In the genomic region with DNA sequence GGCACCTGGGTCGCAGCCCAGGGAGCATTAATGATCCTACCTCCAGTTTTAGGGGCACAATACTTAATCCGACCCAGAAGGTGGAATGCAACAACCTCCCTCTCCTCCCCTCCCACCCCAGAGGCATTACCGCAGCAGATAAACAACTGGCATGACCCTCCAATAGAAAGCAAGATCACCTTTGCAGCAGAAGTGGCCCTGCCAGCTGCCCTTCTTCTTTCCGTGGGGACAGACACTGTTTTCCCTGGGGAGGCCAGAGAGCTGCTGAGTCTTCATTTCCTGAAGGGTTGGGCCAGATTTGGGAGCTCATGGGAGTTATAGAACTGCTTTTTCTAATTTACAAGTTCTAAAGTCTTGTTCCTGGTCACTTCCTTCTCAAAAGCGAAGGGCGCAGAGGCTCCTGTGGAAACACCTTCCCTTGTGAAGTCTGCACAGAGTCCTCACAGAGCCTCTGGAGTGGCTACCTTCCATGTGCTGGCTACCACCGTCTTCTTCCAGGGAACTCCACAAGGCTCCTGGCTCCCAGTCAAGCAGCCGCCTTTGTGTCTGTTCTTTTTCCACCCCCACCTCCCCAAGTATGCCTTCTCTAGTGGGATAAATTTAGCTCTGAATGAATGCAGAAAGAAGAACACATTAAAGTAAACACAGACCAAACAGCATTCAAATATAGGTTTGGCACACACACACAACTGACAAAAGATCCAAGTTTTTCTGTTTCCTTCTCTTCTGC, we compare ENCODE assay signal across 16 cellular contexts. TPM values are rescaled to one million over a fixed set of nuclear protein-coding genes. Genes with fewer than 3 reads are reported as not detected.
DNase-seq lines count a peak whose midpoint lies in the region; ATAC-seq, FAIRE-seq and TF ChIP-seq lines count a peak whose summit lies in the region.
"Had no signal": no experiment of that assay in that cellular context is flagged by ENCODE, and none has a peak within 500 bp of the region (broad histone marks: within the 10 kb centered on the region; RNA-seq: fewer than 3 reads in every experiment).

No MANE protein-coding gene starts in this region.

- 42% methylated on average over 8 of the region's 8 CpGs for WGBS in HepG2 (ENCODE audit: low lambda C conversion rate)

- TF ChIP-seq POLR2A in HepG2 (IDR thresholded peaks at IDR 0.05; ENCODE audit: insufficient read depth in 1 of 2, low read depth in 2 of 2, low read length in 2 of 2) = no peak

- H3K79me2 ChIP-seq in GM23338 (replicated peaks; ENCODE audit: insufficient read depth) = no peaks in the 10 kb centered on the region
- H3K79me2 ChIP-seq in HepG2 (ENCODE audit: insufficient read depth, low read length) = no peaks in the 10 kb centered on the region

- H3F3A ChIP-seq in GM23338 (replicated peaks; ENCODE audit: low read depth) = no peaks in the 10 kb centered on the region

- H3K4me1 Mint-ChIP-seq in GM23338 = peaks cover 43% of the 10 kb centered on the region
- no peaks in the 10 kb centered on the region for H3K4me1 Mint-ChIP-seq in activated T-cell treated with anti-CD3 and anti-CD28 coated beads, Interleukin-2, amount 50 U/mL, for 72 hours (ENCODE audit: low read depth)
- H3K4me1 Mint-ChIP-seq: CD8-positive, alpha-beta memory T cell had no signal

- H3K36me3 ChIP-seq in GM23338 (ENCODE audit: insufficient read depth) (no peaks in the 10 kb centered on the region), RWPE2 (ENCODE audit: low read depth) (no peaks in the 10 kb centered on the region), cardiac muscle cell (peaks cover 6% of the 10 kb centered on the region), HepG2 (replicated peaks in 1 of 2; ENCODE audit: control insufficient read depth in 1 of 2, insufficient read depth in 2 of 2, low read length in 2 of 2) (no peaks in the 10 kb centered on the region)
- H3K36me3 ChIP-seq: Peyer's patch had no signal

- intact Hi-C loops in HepG2 (cut with micrococcal nuclease; ENCODE audit: unreplicated experiment) = no loop called here

- H3K4me2 ChIP-seq in GM23338 (0 out of 2 replicates have a peak overlapping the region, but pooled peaks have one; percentile 1), HepG2 (ENCODE audit: low read depth, low read length) (no peak overlapping the region)

- ATAC-seq in GM23338 (no peak), RWPE2 (ENCODE audit: low read depth) (no peak), omental fat pad (ENCODE audit: low FRiP score) (peak; percentile 28), HG03457 (IDR thresholded peaks at IDR 0.05; ENCODE audit: unreplicated experiment) (no peak), HepG2 (no peak)
- no peak for ATAC-seq in activated T-cell treated with anti-CD3 and anti-CD28 coated beads, Interleukin-2, amount 50 U/mL, for 72 hours (replicated peaks in 1 of 2)
- ATAC-seq: mucosa of descending colon had no signal

- TF ChIP-seq RAD21 in HepG2 (CRISPR knock-in tag; IDR thresholded peaks at IDR 0.05) = no peak

- DNase-seq in GM23338 (ENCODE audit: low spot score) = no peak
- no peak for DNase-seq in RWPE2 (ENCODE audit: low spot score)
- peak; percentile 59 to 78 for DNase-seq in cardiac muscle cell (ENCODE audit: low read depth in 1 of 2, low spot score in 1 of 2)
- no peak for DNase-seq in omental fat pad (ENCODE audit: low spot score)
- no peak for DNase-seq in activated T-cell treated with anti-CD3 and anti-CD28 coated beads, Interleukin-2, amount 50 U/mL, for 72 hours
- DNase-seq in HepG2 (ENCODE audit: low spot score) = no peak
- DNase-seq: activated naive CD4-positive, alpha-beta T cell treated with Interleukin-2 at 50 U/mL for 16 hours; CD8-positive, alpha-beta memory T cell; cerebellar nuclear complex; KBM-7; mucosa of descending colon; Peyer's patch had no signal

- no peak for FAIRE-seq in HepG2 (lab: Jason Lieb, UNC)
- FAIRE-seq: TTC549 had no signal

- H3K4me3 ChIP-seq in GM23338 (no peak overlapping the region), RWPE2 (ENCODE audit: severe bottlenecking) (no peak overlapping the region), cardiac muscle cell (peak overlapping the region; percentile 38), HepG2 (replicated peaks in 1 of 3; ENCODE audit: insufficient read depth in 1 of 3, low read depth in 2 of 3, low read length in 3 of 3) (no peak overlapping the region)
- H3K4me3 ChIP-seq: mucosa of descending colon, Peyer's patch had no signal

- peaks cover 7% of the 10 kb centered on the region for H3K27me3 Mint-ChIP-seq in GM23338 (ENCODE audit: insufficient read depth, low read depth, poor library complexity)
- peaks cover 33% of the 10 kb centered on the region for H3K27me3 Mint-ChIP-seq in activated T-cell treated with anti-CD3 and anti-CD28 coated beads, Interleukin-2, amount 50 U/mL, for 72 hours (ENCODE audit: low read depth)

- H3K9me3 ChIP-seq in RWPE2 (ENCODE audit: severe bottlenecking) = no peaks in the 10 kb centered on the region
- no peaks in the 10 kb centered on the region for H3K9me3 ChIP-seq in cardiac muscle cell (ENCODE audit: low read depth)
- no peaks in the 10 kb centered on the region for H3K9me3 ChIP-seq in HepG2 (ENCODE audit: low read length)
- H3K9me3 ChIP-seq: mucosa of descending colon, Peyer's patch had no signal

- TF ChIP-seq EP300 in HepG2 (IDR thresholded peaks at IDR 0.05; ENCODE audit: low read depth in 2 of 2, low read length in 2 of 2) (no peak), HepG2 (CRISPR knock-in tag; IDR thresholded peaks at IDR 0.05; ENCODE audit: borderline replicate concordance) (no peak)

- BruUV-seq in HepG2 (replicated peaks; lab: Mats Ljungman, UMichigan) = no TSS peak

- H3K27ac Mint-ChIP-seq in GM23338 = 0 out of 2 replicates have a peak overlapping the region, but pooled peaks have one; percentile 34
- no peak overlapping the region for H3K27ac Mint-ChIP-seq in activated T-cell treated with anti-CD3 and anti-CD28 coated beads, Interleukin-2, amount 50 U/mL, for 72 hours
- H3K27ac Mint-ChIP-seq: CD8-positive, alpha-beta memory T cell; stimulated activated naive CD8-positive, alpha-beta T cell treated with anti-CD3 and anti-CD28 coated beads, Interleukin-15, Interleukin-2, amounts not matched to agents 100 ng/mL and 50 ng/mL, for 24 hours had no signal

- H3K27ac ChIP-seq in GM23338 (ENCODE audit: low read depth) = no peak overlapping the region
- H3K27ac ChIP-seq in RWPE2 (ENCODE audit: poor library complexity, severe bottlenecking) = peak overlapping the region; percentile 35
- peak overlapping the region; percentile 100 for H3K27ac ChIP-seq in cardiac muscle cell
- no peak overlapping the region for H3K27ac ChIP-seq in HepG2 (ENCODE audit: extremely low read length, insufficient read depth, low read length)
- H3K27ac ChIP-seq: Peyer's patch had no signal

- H3K27me3 ChIP-seq in GM23338 (ENCODE audit: insufficient read depth) = no peaks in the 10 kb centered on the region
- H3K27me3 ChIP-seq in RWPE2 (ENCODE audit: insufficient read depth, poor library complexity, severe bottlenecking) = no peaks in the 10 kb centered on the region
- no peaks in the 10 kb centered on the region for H3K27me3 ChIP-seq in cardiac muscle cell
- peaks cover 0 to 3% of the 10 kb centered on the region in 2 experiments; a peak in 2 of 5 replicates for H3K27me3 ChIP-seq in HepG2 (ENCODE audit: control insufficient read depth in 1 of 2, insufficient read depth in 2 of 2, low read length in 2 of 2)
- H3K27me3 ChIP-seq: Peyer's patch had no signal

- no peak for TF ChIP-seq CTCF in GM23338 (conservative IDR thresholded peaks at IDR 0.05; ENCODE audit: low read depth in 2 of 2)
- no peak for TF ChIP-seq CTCF in RWPE2 (IDR thresholded peaks at IDR 0.05; ENCODE audit: poor library complexity, severe bottlenecking)
- TF ChIP-seq CTCF in cardiac muscle cell (IDR thresholded peaks at IDR 0.05; ENCODE audit: low read depth, low read length) = no peak
- TF ChIP-seq CTCF in omental fat pad (IDR thresholded peaks at IDR 0.05) = no peak
- TF ChIP-seq CTCF in HepG2 (CRISPR knock-in tag; IDR thresholded peaks at IDR 0.05) = no peak

- CTCF ChIA-PET in HepG2 (lab: Yijun Ruan, JAX; ENCODE audit: low intra/inter-chr PET ratio, low total read pairs) = no interaction called here

- H4K20me1 ChIP-seq in GM23338 (replicated peaks; ENCODE audit: insufficient read depth) (no peaks in the 10 kb centered on the region), HepG2 (ENCODE audit: insufficient read depth, low read length) (no peaks in the 10 kb centered on the region)

- peak overlapping the region; percentile 61; the same call in 1 of the 2 replicates for H2AFZ ChIP-seq in GM23338
- no peak overlapping the region for H2AFZ ChIP-seq in HepG2 (ENCODE audit: low read length)

- in situ Hi-C loops in HepG2 (cut with HindIII; ENCODE audit: extremely low pct_ligation_motif_present, low pct_unique_long_range_greater_than_20kb) = no loop called here

- no peak overlapping the region for H3K4me3 Mint-ChIP-seq in GM23338
- no peak overlapping the region for H3K4me3 Mint-ChIP-seq in activated T-cell treated with anti-CD3 and anti-CD28 coated beads, Interleukin-2, amount 50 U/mL, for 72 hours
- H3K4me3 Mint-ChIP-seq: CD8-positive, alpha-beta memory T cell; stimulated activated naive CD8-positive, alpha-beta T cell treated with anti-CD3 and anti-CD28 coated beads, Interleukin-15, Interleukin-2, amounts not matched to agents 100 ng/mL and 50 ng/mL, for 24 hours had no signal

- POLR2A ChIA-PET in HepG2 (lab: Yijun Ruan, JAX) = no interaction called here

- H3K4me1 ChIP-seq in GM23338 (ENCODE audit: insufficient read depth) (peaks cover 27% of the 10 kb centered on the region), RWPE2 (ENCODE audit: insufficient read depth, poor library complexity, severe bottlenecking) (peaks cover 23% of the 10 kb centered on the region), cardiac muscle cell (ENCODE audit: low read depth) (peaks cover 56% of the 10 kb centered on the region), HepG2 (ENCODE audit: insufficient read depth, low read length) (no peaks in the 10 kb centered on the region)
- H3K4me1 ChIP-seq: Peyer's patch had no signal

- peaks cover 14% of the 10 kb centered on the region for H3K9me2 ChIP-seq in GM23338 (ENCODE audit: insufficient read depth)

- H3K9me3 Mint-ChIP-seq in GM23338 = no peaks in the 10 kb centered on the region
- H3K9me3 Mint-ChIP-seq in activated T-cell treated with anti-CD3 and anti-CD28 coated beads, Interleukin-2, amount 50 U/mL, for 72 hours = peaks cover 0 to 2% of the 10 kb centered on the region in 2 donors
- H3K9me3 Mint-ChIP-seq: stimulated activated naive CD8-positive, alpha-beta T cell treated with anti-CD3 and anti-CD28 coated beads, Interleukin-15, Interleukin-2, amounts not matched to agents 100 ng/mL and 50 ng/mL, for 24 hours had no signal

- no peaks in the 10 kb centered on the region for H3K36me3 Mint-ChIP-seq in GM23338 (ENCODE audit: low read depth)
- H3K36me3 Mint-ChIP-seq in activated T-cell treated with anti-CD3 and anti-CD28 coated beads, Interleukin-2, amount 50 U/mL, for 72 hours (ENCODE audit: insufficient read depth in 2 of 2) = no peaks in the 10 kb centered on the region
- H3K36me3 Mint-ChIP-seq: CD8-positive, alpha-beta memory T cell had no signal

- H3K9ac ChIP-seq in HepG2 (ENCODE audit: insufficient read depth, low read depth, low read length) = no peak overlapping the region

RNA-seq across cellular contexts. Expression of a gene that starts 8.0 kb away (rescaled TPM):
- total RNA-seq in GM23338 (2014; rRNA removed; shearing (Covaris generic)) = 7.9 and 8.3 TPM in 2 replicates
- 2.5 and 3.3 TPM in 2 replicates for polyA plus RNA-seq in GM23338 (2016; fragmentation: Nextera tagmentation; extraction: Ambion mirVana)
- total RNA-seq in cardiac muscle cell = 94.7 and 121 TPM in 2 replicates
- 55.1 and 71.7 TPM in 2 replicates for polyA plus RNA-seq in cardiac muscle cell
- 10 to 100 TPM; 11.5 to 38.4 (median 24.2) TPM for total RNA-seq in omental fat pad
- total RNA-seq in activated T-cell treated with anti-CD3 and anti-CD28 coated beads, Interleukin-2, amount 50 U/mL, for 72 hours = under 1 TPM; 0.05 to 0.30 TPM
- 1.5 and 1.8 TPM in 2 replicates for total RNA-seq in HepG2 (2016; rRNA removed; fragmentation: Illumina TruSeq; extraction: Trizol)
- total RNA-seq in HepG2 (2016; cell fraction: cytosol; rRNA removed; fragmentation: Illumina TruSeq; extraction: Trizol; ENCODE audit: low read depth) = 0.18 TPM in 1 of 2 replicates, not detected in the other
- total RNA-seq in HepG2 (2016; cell fraction: insoluble cytoplasmic fraction; rRNA removed; fragmentation: Illumina TruSeq; extraction: Trizol) = 1.1 and 1.7 TPM in 2 replicates
- total RNA-seq in HepG2 (2016; cell fraction: membrane; rRNA removed; fragmentation: Illumina TruSeq; extraction: Trizol) = 0.56 and 1.2 TPM in 2 replicates
- total RNA-seq in HepG2 (2016; cell fraction: nucleus; rRNA removed; fragmentation: Illumina TruSeq; extraction: Trizol) = 0.34 and 0.87 TPM in 2 replicates
- 0.14 and 0.25 TPM in 2 replicates for polyA plus RNA-seq in HepG2 (2011; rRNA removed)
- 0.11 and 0.24 TPM in 2 replicates for polyA plus RNA-seq in HepG2 (2011; cell fraction: cytosol; rRNA removed)
- 0.16 and 0.31 TPM in 2 replicates for polyA plus RNA-seq in HepG2 (2011; cell fraction: nucleus; rRNA removed)
- 0.63 and 0.75 TPM in 2 replicates for polyA plus RNA-seq in HepG2 (2012)
- polyA plus RNA-seq in HepG2 (2016; cell fraction: cytosol; fragmentation: Illumina TruSeq; extraction: Trizol; ENCODE audit: low read depth) = not detected in 2 replicates
- polyA plus RNA-seq in HepG2 (2016; cell fraction: insoluble cytoplasmic fraction; fragmentation: Illumina TruSeq; extraction: Trizol; ENCODE audit: low read depth) = 0.19 TPM in 1 of 2 replicates, not detected in the other
- not detected in 2 replicates for polyA plus RNA-seq in HepG2 (2016; cell fraction: membrane; fragmentation: Illumina TruSeq; extraction: Trizol; ENCODE audit: low read depth)
- 0.26 and 0.41 TPM in 2 replicates for polyA plus RNA-seq in HepG2 (2016; cell fraction: nucleus; fragmentation: Illumina TruSeq; extraction: Trizol; ENCODE audit: insufficient read depth, low read depth)
- 0.04 TPM in 1 of 2 replicates, not detected in the other for polyA minus RNA-seq in HepG2 (2011; rRNA and poly(A)+ RNA removed; ENCODE audit: low replicate concordance)
- 0.20 and 0.88 TPM in 2 replicates for polyA minus RNA-seq in HepG2 (2011; cell fraction: cytosol; rRNA and poly(A)+ RNA removed)
- polyA minus RNA-seq in HepG2 (2011; cell fraction: nucleus; rRNA and poly(A)+ RNA removed) = 0.87 and 1.5 TPM in 2 replicates
- total RNA-seq: activated CD8-positive, alpha-beta memory T cell treated with anti-CD3 and anti-CD28 coated beads for 36 hours; CD8-positive, alpha-beta memory T cell had no signal

Comparison
In these comparisons a context has a peak if more than half of its experiments do, and no peak if none do; other contexts are left out.
1. DNase-seq: peak in cardiac muscle cell (2 of 2); none in GM23338 (single experiment), RWPE2 (single experiment), omental fat pad (single experiment), activated T-cell treated with anti-CD3 and anti-CD28 coated beads, Interleukin-2, amount 50 U/mL, for 72 hours (0 of 2) and HepG2 (single experiment).
2. H3K27ac ChIP-seq: peak in RWPE2 (single experiment) and cardiac muscle cell (single experiment); none in GM23338 (single experiment) and HepG2 (single experiment).